In genomic region chr1:183982172-183982963, GRCh38 we compare ENCODE assay signal across 1 cellular context.
TF ChIP-seq lines count a peak whose summit lies in the region.

No MANE protein-coding gene starts in this region.

TF ChIP-seq in K562, 482 proteins besides CTCF, POLR2A, EP300 and RAD21 (continued from another document):
- TF ChIP-seq, protein P1, sequence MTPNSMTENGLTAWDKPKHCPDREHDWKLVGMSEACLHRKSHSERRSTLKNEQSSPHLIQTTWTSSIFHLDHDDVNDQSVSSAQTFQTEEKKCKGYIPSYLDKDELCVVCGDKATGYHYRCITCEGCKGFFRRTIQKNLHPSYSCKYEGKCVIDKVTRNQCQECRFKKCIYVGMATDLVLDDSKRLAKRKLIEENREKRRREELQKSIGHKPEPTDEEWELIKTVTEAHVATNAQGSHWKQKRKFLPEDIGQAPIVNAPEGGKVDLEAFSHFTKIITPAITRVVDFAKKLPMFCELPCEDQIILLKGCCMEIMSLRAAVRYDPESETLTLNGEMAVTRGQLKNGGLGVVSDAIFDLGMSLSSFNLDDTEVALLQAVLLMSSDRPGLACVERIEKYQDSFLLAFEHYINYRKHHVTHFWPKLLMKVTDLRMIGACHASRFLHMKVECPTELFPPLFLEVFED (CRISPR knock-in tag; conservative IDR thresholded peaks at IDR 0.05) = peak; percentile 56; the same call in 1 of the 2 replicates
- TF ChIP-seq, protein P2, sequence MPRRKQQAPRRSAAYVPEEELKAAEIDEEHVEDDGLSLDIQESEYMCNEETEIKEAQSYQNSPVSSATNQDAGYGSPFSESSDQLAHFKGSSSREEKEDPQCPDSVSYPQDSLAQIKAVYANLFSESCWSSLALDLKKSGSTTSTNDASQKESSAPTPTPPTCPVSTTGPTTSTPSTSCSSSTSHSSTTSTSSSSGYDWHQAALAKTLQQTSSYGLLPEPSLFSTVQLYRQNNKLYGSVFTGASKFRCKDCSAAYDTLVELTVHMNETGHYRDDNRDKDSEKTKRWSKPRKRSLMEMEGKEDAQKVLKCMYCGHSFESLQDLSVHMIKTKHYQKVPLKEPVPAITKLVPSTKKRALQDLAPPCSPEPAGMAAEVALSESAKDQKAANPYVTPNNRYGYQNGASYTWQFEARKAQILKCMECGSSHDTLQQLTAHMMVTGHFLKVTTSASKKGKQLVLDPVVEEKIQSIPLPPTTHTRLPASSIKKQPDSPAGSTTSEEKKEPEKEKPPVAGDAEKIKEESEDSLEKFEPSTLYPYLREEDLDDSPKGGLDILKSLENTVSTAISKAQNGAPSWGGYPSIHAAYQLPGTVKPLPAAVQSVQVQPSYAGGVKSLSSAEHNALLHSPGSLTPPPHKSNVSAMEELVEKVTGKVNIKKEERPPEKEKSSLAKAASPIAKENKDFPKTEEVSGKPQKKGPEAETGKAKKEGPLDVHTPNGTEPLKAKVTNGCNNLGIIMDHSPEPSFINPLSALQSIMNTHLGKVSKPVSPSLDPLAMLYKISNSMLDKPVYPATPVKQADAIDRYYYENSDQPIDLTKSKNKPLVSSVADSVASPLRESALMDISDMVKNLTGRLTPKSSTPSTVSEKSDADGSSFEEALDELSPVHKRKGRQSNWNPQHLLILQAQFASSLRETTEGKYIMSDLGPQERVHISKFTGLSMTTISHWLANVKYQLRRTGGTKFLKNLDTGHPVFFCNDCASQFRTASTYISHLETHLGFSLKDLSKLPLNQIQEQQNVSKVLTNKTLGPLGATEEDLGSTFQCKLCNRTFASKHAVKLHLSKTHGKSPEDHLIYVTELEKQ (CRISPR knock-in tag; IDR thresholded peaks at IDR 0.05) = no peak
- TF ChIP-seq SRSF3 (IDR thresholded peaks at IDR 0.05; ENCODE audit: insufficient read depth, low read length) (no peak), NR2C2 (CRISPR knock-in tag; IDR thresholded peaks at IDR 0.05) (no peak), NR2C2 (tag; IDR thresholded peaks at IDR 0.05) (no peak), YY1 (IDR thresholded peaks at IDR 0.05; ENCODE audit: borderline replicate concordance in 1 of 3, control insufficient read depth in 1 of 3, extremely low read depth in 1 of 3, insufficient read depth in 3 of 3, insufficient read length in 1 of 3, insufficient replicate concordance in 2 of 3, low read depth in 1 of 3, low read length in 2 of 3) (peak in 1 of 3 experiments; percentile 10), ZNF212 (CRISPR knock-in tag; IDR thresholded peaks at IDR 0.05) (0 out of 2 replicates have a peak, but pooled peaks have one; percentile 29), NONO (IDR thresholded peaks at IDR 0.05; ENCODE audit: low read depth in 2 of 2, low read length in 1 of 2) (no peak), POLR2H (tag; IDR thresholded peaks at IDR 0.05; ENCODE audit: low read depth) (no peak)
- TF ChIP-seq, protein P3, sequence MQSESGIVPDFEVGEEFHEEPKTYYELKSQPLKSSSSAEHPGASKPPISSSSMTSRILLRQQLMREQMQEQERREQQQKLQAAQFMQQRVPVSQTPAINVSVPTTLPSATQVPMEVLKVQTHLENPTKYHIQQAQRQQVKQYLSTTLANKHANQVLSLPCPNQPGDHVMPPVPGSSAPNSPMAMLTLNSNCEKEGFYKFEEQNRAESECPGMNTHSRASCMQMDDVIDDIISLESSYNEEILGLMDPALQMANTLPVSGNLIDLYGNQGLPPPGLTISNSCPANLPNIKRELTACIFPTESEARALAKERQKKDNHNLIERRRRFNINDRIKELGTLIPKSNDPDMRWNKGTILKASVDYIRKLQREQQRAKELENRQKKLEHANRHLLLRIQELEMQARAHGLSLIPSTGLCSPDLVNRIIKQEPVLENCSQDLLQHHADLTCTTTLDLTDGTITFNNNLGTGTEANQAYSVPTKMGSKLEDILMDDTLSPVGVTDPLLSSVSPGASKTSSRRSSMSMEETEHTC (IDR thresholded peaks at IDR 0.05) = peak; percentile 49; the same call in 1 of the 2 replicates
- TF ChIP-seq, protein P4, sequence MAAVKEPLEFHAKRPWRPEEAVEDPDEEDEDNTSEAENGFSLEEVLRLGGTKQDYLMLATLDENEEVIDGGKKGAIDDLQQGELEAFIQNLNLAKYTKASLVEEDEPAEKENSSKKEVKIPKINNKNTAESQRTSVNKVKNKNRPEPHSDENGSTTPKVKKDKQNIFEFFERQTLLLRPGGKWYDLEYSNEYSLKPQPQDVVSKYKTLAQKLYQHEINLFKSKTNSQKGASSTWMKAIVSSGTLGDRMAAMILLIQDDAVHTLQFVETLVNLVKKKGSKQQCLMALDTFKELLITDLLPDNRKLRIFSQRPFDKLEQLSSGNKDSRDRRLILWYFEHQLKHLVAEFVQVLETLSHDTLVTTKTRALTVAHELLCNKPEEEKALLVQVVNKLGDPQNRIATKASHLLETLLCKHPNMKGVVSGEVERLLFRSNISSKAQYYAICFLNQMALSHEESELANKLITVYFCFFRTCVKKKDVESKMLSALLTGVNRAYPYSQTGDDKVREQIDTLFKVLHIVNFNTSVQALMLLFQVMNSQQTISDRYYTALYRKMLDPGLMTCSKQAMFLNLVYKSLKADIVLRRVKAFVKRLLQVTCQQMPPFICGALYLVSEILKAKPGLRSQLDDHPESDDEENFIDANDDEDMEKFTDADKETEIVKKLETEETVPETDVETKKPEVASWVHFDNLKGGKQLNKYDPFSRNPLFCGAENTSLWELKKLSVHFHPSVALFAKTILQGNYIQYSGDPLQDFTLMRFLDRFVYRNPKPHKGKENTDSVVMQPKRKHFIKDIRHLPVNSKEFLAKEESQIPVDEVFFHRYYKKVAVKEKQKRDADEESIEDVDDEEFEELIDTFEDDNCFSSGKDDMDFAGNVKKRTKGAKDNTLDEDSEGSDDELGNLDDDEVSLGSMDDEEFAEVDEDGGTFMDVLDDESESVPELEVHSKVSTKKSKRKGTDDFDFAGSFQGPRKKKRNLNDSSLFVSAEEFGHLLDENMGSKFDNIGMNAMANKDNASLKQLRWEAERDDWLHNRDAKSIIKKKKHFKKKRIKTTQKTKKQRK (IDR thresholded peaks at IDR 0.05; ENCODE audit: borderline replicate concordance, low read depth, low read length) = no peak
- TF ChIP-seq, protein P5, sequence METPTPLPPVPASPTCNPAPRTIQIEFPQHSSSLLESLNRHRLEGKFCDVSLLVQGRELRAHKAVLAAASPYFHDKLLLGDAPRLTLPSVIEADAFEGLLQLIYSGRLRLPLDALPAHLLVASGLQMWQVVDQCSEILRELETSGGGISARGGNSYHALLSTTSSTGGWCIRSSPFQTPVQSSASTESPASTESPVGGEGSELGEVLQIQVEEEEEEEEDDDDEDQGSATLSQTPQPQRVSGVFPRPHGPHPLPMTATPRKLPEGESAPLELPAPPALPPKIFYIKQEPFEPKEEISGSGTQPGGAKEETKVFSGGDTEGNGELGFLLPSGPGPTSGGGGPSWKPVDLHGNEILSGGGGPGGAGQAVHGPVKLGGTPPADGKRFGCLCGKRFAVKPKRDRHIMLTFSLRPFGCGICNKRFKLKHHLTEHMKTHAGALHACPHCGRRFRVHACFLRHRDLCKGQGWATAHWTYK (CRISPR knock-in tag; IDR thresholded peaks at IDR 0.05) = peak; percentile 81; the same call in 1 of the 2 replicates
